Comparison of ENCODE assay signal across 10 cellular contexts in genomic region chr19:15550847-15551182, GRCh38. TPM values are rescaled to one million over a fixed set of nuclear protein-coding genes. Genes with fewer than 3 reads are reported as not detected.
A peak's percentile ranks its signal among the peaks of the same experiment; 100 is the strongest.
DNase-seq lines count a peak whose midpoint lies in the region; ATAC-seq, FAIRE-seq and TF ChIP-seq lines count a peak whose summit lies in the region.
"Had no signal": no experiment of that assay in that cellular context is flagged by ENCODE, and none has a peak within 500 bp of the region (broad histone marks: within the 10 kb centered on the region; RNA-seq: fewer than 3 reads in every experiment).

No MANE protein-coding gene starts in this region.

- DNase-seq in NOMO-1 treated with DMSO at 0.1 percent for 48 hours (lab: John Stamatoyannopoulos, UW; ENCODE audit: unreplicated experiment) (peak; percentile 5), NOMO-1 (lab: John Stamatoyannopoulos, UW; ENCODE audit: unreplicated experiment in 2 of 2) (no peak), PC-3 (no peak), dorsolateral prefrontal cortex (no peak), small intestine (no peak), type B pancreatic cell (ENCODE audit: extremely low spot score, unreplicated experiment) (no peak), epidermal melanocyte (ENCODE audit: insufficient read length, low spot score) (no peak), smooth muscle cell (lab: John Stamatoyannopoulos, UW; ENCODE audit: unreplicated experiment) (no peak)

- intact Hi-C loops in PC-3 (cut with micrococcal nuclease) (loop anchor here (10.0 kb wide), 1 partner anchor 96 kb away; no protein-coding TSS in a partner anchor), dorsolateral prefrontal cortex (cut with DNase I) (loop anchor here (10.0 kb wide), 3 partner anchors 96 to 176 kb away; partner anchors contain the start of gene AKAP8 (in 1 of the 2))

- H3K27me3 Mint-ChIP-seq in type B pancreatic cell: peaks cover 20% of the 10 kb centered on the region

- H3K27ac ChIP-seq in PC-3 (ENCODE audit: low read length) (no peak overlapping the region), dorsolateral prefrontal cortex (no peak overlapping the region), small intestine (ENCODE audit: low read depth in 1 of 2, low read length in 1 of 2) (peak overlapping the region in 1 of 2 donors; percentile 64), smooth muscle cell (ENCODE audit: low read depth) (no peak overlapping the region)
- H3K27ac ChIP-seq: KMS-11 had no signal

- FAIRE-seq in small intestine (lab: Jason Lieb, UNC): no peak

- peak overlapping the region; percentile 95 for H3K4me2 ChIP-seq in PC-3 (ENCODE audit: low read length)
- no peak overlapping the region for H3K4me2 ChIP-seq in smooth muscle cell
- H3K4me2 ChIP-seq: KMS-11 had no signal

- H3K4me1 ChIP-seq in PC-3 (ENCODE audit: insufficient read depth, low read length): 0 out of 2 replicates have a peak, but pooled peaks cover 10% of the 10 kb centered on the region
- no peaks in the 10 kb centered on the region for H3K4me1 ChIP-seq in small intestine (ENCODE audit: control insufficient read depth in 2 of 2, insufficient read depth in 1 of 2, low read depth in 1 of 2, low read length in 1 of 2)
- H3K4me1 ChIP-seq in smooth muscle cell (ENCODE audit: low read depth): no peaks in the 10 kb centered on the region

- no peak overlapping the region for H3K4me3 Mint-ChIP-seq in type B pancreatic cell
- H3K4me3 Mint-ChIP-seq: neural crest cell had no signal

- no peaks in the 10 kb centered on the region for H3K36me3 Mint-ChIP-seq in type B pancreatic cell

- H3F3A ChIP-seq in PC-3 (ENCODE audit: low read length, unreplicated experiment): no peaks in the 10 kb centered on the region
- no peaks in the 10 kb centered on the region for H3F3A ChIP-seq in smooth muscle cell (ENCODE audit: low read depth)

- 14 to 26% (median 22%) methylated on average over 9 of the region's 9 CpGs for WGBS in small intestine, 3 donors
- 80% methylated on average over 9 of the region's 9 CpGs for WGBS in smooth muscle cell (ENCODE audit: low lambda C conversion rate)

- H3K36me3 ChIP-seq in PC-3 (ENCODE audit: low read depth, low read length): no peaks in the 10 kb centered on the region
- no peaks in the 10 kb centered on the region for H3K36me3 ChIP-seq in small intestine (ENCODE audit: control insufficient read depth in 2 of 2, insufficient read depth in 2 of 2, low read length in 2 of 2)
- no peaks in the 10 kb centered on the region for H3K36me3 ChIP-seq in smooth muscle cell (ENCODE audit: low read depth)

- no peaks in the 10 kb centered on the region for H3K9me3 Mint-ChIP-seq in type B pancreatic cell
- H3K9me3 Mint-ChIP-seq: neural crest cell had no signal

- no peaks in the 10 kb centered on the region for H4K20me1 ChIP-seq in PC-3 (ENCODE audit: low read length)
- no peaks in the 10 kb centered on the region for H4K20me1 ChIP-seq in smooth muscle cell (ENCODE audit: low read depth)

- no peaks in the 10 kb centered on the region for H3K9me2 ChIP-seq in PC-3 (replicated peaks; ENCODE audit: low read length)

- H3K79me2 ChIP-seq in PC-3 (ENCODE audit: low read length) (no peaks in the 10 kb centered on the region), smooth muscle cell (ENCODE audit: low read depth) (no peaks in the 10 kb centered on the region)

- H3K9ac ChIP-seq in PC-3 (ENCODE audit: low read length): no peak overlapping the region
- no peak overlapping the region for H3K9ac ChIP-seq in smooth muscle cell (ENCODE audit: low read depth)
- H3K9ac ChIP-seq: KMS-11 had no signal

- BruUV-seq in PC-3 (replicated peaks; lab: Mats Ljungman, UMichigan): no TSS peak

- no peak overlapping the region for H3K27ac Mint-ChIP-seq in type B pancreatic cell

- H3K27me3 ChIP-seq in PC-3 (ENCODE audit: low read length) (no peaks in the 10 kb centered on the region), dorsolateral prefrontal cortex (peaks cover 0 to 66% (median 13%) of the 10 kb centered on the region in 45 donors), small intestine (ENCODE audit: control insufficient read depth in 2 of 2, insufficient read depth in 2 of 2, low read length in 2 of 2) (peaks cover 0 to 3% of the 10 kb centered on the region in 2 donors), smooth muscle cell (ENCODE audit: low read depth) (no peaks in the 10 kb centered on the region)

- peak; percentile 8; the same call in 1 of the 2 replicates for ATAC-seq in PC-3

- CTCF ChIA-PET in PC-3 (lab: Charles Lee): no interaction called here

- TF ChIP-seq CTCF in PC-3 (conservative IDR thresholded peaks at IDR 0.05; ENCODE audit: low read depth, low read length): peak; percentile 53
- peak in 3 of 56 donors; percentile 7 to 24 (median 11) for TF ChIP-seq CTCF in dorsolateral prefrontal cortex (IDR thresholded peaks at IDR 0.05 in 54 of 56, conservative IDR thresholded peaks at IDR 0.05 in 2 of 56; ENCODE audit: low read depth in 1 of 56, partially characterized antibody in 56 of 56)
- no peak for TF ChIP-seq CTCF in type B pancreatic cell (conservative IDR thresholded peaks at IDR 0.05)
- no peak for TF ChIP-seq CTCF in smooth muscle cell (IDR thresholded peaks at IDR 0.05; ENCODE audit: borderline replicate concordance, insufficient read depth, poor library complexity, severe bottlenecking)

- H2AFZ ChIP-seq in PC-3 (ENCODE audit: low read length) (peak overlapping the region; percentile 98), smooth muscle cell (ENCODE audit: low read depth) (no peak overlapping the region)

- POLR2A ChIA-PET in PC-3 (lab: Charles Lee; ENCODE audit: unreplicated experiment): no interaction called here

- H3K4me1 Mint-ChIP-seq in type B pancreatic cell (ENCODE audit: unreplicated experiment): no peaks in the 10 kb centered on the region

- peak overlapping the region; percentile 74 for H3K4me3 ChIP-seq in PC-3 (ENCODE audit: low read length)
- H3K4me3 ChIP-seq in dorsolateral prefrontal cortex: peak overlapping the region in 56 of 59 donors; percentile 16 to 65 (median 49)
- H3K4me3 ChIP-seq in small intestine (ENCODE audit: low read depth in 1 of 2, low read length in 2 of 2): peak overlapping the region; percentile 22 to 27
- no peak overlapping the region for H3K4me3 ChIP-seq in smooth muscle cell

- no peaks in the 10 kb centered on the region for H3K9me3 ChIP-seq in PC-3 (ENCODE audit: low read length)
- H3K9me3 ChIP-seq in small intestine (ENCODE audit: control insufficient read depth, low read depth): no peaks in the 10 kb centered on the region
- H3K9me3 ChIP-seq in smooth muscle cell (replicated peaks; ENCODE audit: low read depth): no peaks in the 10 kb centered on the region

RNA-seq across cellular contexts. Expression of gene CYP4F22, which starts 42.5 kb away (rescaled TPM):
- total RNA-seq in PC-3 (2014; rRNA removed) (0.07 TPM in 1 of 2 replicates, not detected in the other), dorsolateral prefrontal cortex (under 1 TPM in 1 of 120 experiments, not detected in 119; 0.29 TPM), type B pancreatic cell (ENCODE audit: low replicate concordance) (not detected in 2 replicates), smooth muscle cell (not detected in 2 replicates)
- polyA plus RNA-seq in small intestine (under 1 TPM in 1 of 3 donors, not detected in 2; 0.15 TPM), smooth muscle cell (not detected in 2 replicates)
- total RNA-seq: neural crest cell had no signal
